ENCODE assay signal across 1 cellular context in the genomic region with DNA sequence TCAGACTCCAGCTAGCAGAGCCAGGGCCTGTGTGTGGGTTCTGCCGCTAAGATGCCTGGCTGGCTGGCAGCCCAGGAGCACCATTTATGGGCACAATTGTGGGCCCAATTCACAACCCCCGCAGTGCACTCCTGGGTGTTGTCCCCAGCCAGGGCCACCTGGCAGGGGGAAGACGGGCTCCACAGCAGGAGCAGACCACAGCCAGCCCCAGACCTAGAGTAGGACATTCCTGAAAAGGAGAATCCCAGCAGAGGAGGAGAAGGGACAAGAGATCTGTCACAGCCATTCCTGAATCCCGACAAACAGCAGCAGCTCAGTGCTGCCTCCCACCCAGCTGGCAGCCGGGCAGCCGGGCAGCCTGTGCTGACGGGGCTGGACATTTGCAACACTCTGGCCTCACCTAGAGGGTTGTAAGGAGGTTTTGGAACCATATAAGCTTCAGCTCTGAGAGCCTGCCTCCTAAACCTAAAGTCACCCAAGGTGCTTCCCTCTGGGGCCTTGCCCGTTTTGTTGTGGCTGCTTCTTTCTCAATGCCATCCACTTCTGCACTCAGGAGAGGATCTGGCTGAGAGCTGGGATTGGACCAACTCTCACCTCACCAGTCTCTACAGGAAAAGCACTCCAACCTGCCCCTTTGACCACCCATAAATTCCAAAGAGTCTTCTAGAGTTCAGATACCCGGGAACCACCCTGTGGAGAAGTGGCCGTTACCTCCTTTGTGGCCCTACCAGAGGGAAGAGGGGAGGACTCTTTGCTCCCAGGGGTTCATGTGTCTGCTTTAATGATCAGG.
TF ChIP-seq lines count a peak whose summit lies in the region.

No MANE protein-coding gene starts in this region.

TF ChIP-seq in K562, 482 proteins besides CTCF, POLR2A, EP300 and RAD21:
- TF ChIP-seq CEBPZ (IDR thresholded peaks at IDR 0.05; ENCODE audit: borderline replicate concordance, low read depth, low read length) (no peak), BRD9 (IDR thresholded peaks at IDR 0.05; ENCODE audit: low read depth, partially characterized antibody) (no peak), CBFB (CRISPR knock-in tag; IDR thresholded peaks at IDR 0.05) (no peak), ZNF347 (CRISPR knock-in tag; IDR thresholded peaks at IDR 0.05; ENCODE audit: low read depth) (no peak), POLR2H (tag; IDR thresholded peaks at IDR 0.05; ENCODE audit: low read depth) (no peak), ZNF239 (CRISPR knock-in tag; IDR thresholded peaks at IDR 0.05) (no peak), MLLT1 (IDR thresholded peaks at IDR 0.05) (no peak), CAMTA2 (CRISPR knock-in tag; conservative IDR thresholded peaks at IDR 0.05) (no peak), ZNF197 (CRISPR knock-in tag; IDR thresholded peaks at IDR 0.05; ENCODE audit: low read depth) (no peak), MTF1 (CRISPR knock-in tag; IDR thresholded peaks at IDR 0.05; ENCODE audit: borderline replicate concordance) (no peak), CHD4 (IDR thresholded peaks at IDR 0.05; ENCODE audit: insufficient read depth, insufficient replicate concordance, low read depth, low read length, poor library complexity, severe bottlenecking) (no peak), JUND (IDR thresholded peaks at IDR 0.05; ENCODE audit: borderline replicate concordance, low read depth, low read length) (no peak), JUND (tag; IDR thresholded peaks at IDR 0.05; ENCODE audit: borderline replicate concordance, low read depth, low read length) (no peak), RBM14 (IDR thresholded peaks at IDR 0.05; ENCODE audit: borderline replicate concordance, insufficient read depth, low read depth, low read length) (no peak), KDM1A (IDR thresholded peaks at IDR 0.05) (no peak), SMAD2 (IDR thresholded peaks at IDR 0.05; ENCODE audit: low read depth, low read length) (no peak), NBN (IDR thresholded peaks at IDR 0.05; ENCODE audit: low read depth) (no peak), TAF1 (IDR thresholded peaks at IDR 0.05; ENCODE audit: control insufficient read depth, extremely low read depth, insufficient read depth, low read length, severe bottlenecking) (no peak)
- TF ChIP-seq, protein P1, sequence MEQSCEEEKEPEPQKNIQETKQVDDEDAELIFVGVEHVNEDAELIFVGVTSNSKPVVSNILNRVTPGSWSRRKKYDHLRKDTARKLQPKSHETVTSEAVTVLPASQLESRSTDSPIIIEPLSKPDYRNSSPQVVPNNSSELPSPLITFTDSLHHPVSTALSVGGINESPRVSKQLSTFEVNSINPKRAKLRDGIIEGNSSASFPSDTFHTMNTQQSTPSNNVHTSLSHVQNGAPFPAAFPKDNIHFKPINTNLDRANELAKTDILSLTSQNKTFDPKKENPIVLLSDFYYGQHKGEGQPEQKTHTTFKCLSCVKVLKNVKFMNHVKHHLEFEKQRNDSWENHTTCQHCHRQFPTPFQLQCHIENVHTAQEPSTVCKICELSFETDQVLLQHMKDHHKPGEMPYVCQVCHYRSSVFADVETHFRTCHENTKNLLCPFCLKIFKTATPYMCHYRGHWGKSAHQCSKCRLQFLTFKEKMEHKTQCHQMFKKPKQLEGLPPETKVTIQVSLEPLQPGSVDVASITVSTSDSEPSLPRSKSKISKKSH (CRISPR knock-in tag; IDR thresholded peaks at IDR 0.05): no peak
TF ChIP-seq in K562: peak in this region for 0.
